Comparison of ENCODE assay signal across 25 cellular contexts in genomic region chr13:94232956-94233355, GRCh38.
DNase-seq lines count a peak whose midpoint lies in the region; ATAC-seq and TF ChIP-seq lines count a peak whose summit lies in the region.
"Had no signal": no experiment of that assay in that cellular context is flagged by ENCODE, and none has a peak within 500 bp of the region (broad histone marks: within the 10 kb centered on the region; RNA-seq: fewer than 3 reads in every experiment).

No MANE protein-coding gene starts in this region.

- H3K4me1 Mint-ChIP-seq in chondrocyte (ENCODE audit: low read depth) (peaks cover 71% of the 10 kb centered on the region), type B pancreatic cell (ENCODE audit: unreplicated experiment) (peaks cover 23% of the 10 kb centered on the region)
- H3K4me1 Mint-ChIP-seq: CD14-positive monocyte had no signal

- no peak overlapping the region for H3K27ac ChIP-seq in tibial artery
- H3K27ac ChIP-seq in hepatocyte: no peak overlapping the region
- H3K27ac ChIP-seq: left ventricle myocardium inferior, stomach, transverse colon had no signal

- peaks cover 4% of the 10 kb centered on the region for H3K36me3 Mint-ChIP-seq in chondrocyte (ENCODE audit: low read depth)
- H3K36me3 Mint-ChIP-seq in type B pancreatic cell: peaks cover 10% of the 10 kb centered on the region
- H3K36me3 Mint-ChIP-seq: brain; CD14-positive monocyte; naive thymus-derived CD8-positive, alpha-beta T cell; WTC11 had no signal

- no peaks in the 10 kb centered on the region for H3K27me3 Mint-ChIP-seq in chondrocyte (ENCODE audit: low read depth)
- H3K27me3 Mint-ChIP-seq in type B pancreatic cell: no peaks in the 10 kb centered on the region
- H3K27me3 Mint-ChIP-seq: activated CD4-positive, alpha-beta T cell treated with anti-CD3 and anti-CD28 coated beads, Interleukin-2, amount 10 ng/mL, durations not matched to agents 7 days and 5 days; activated T-cell treated with anti-CD3 and anti-CD28 coated beads, Interleukin-2, amount 50 U/mL, for 24 hours; brain had no signal

- H3K9me3 ChIP-seq in MG63 (no peaks in the 10 kb centered on the region), tibial artery (no peaks in the 10 kb centered on the region), hepatocyte (ENCODE audit: low read depth) (no peaks in the 10 kb centered on the region)
- H3K9me3 ChIP-seq: left ventricle myocardium inferior, stomach, transverse colon had no signal

- ATAC-seq in GM18519 (IDR thresholded peaks at IDR 0.05; ENCODE audit: low FRiP score, unreplicated experiment): no peak
- ATAC-seq: effector memory CD8-positive, alpha-beta T cell; naive thymus-derived CD8-positive, alpha-beta T cell; WTC11 had no signal

- H3K4me2 ChIP-seq in hepatocyte: no peak overlapping the region

- 93% methylated on average over 2 of the region's 2 CpGs for WGBS in hepatocyte (ENCODE audit: low lambda C conversion rate, missing lambda C conversion rate)

- H3K79me2 ChIP-seq in hepatocyte: no peaks in the 10 kb centered on the region

- TF ChIP-seq CTCF in chondrocyte (IDR thresholded peaks at IDR 0.05): no peak
- no peak for TF ChIP-seq CTCF in tibial artery (IDR thresholded peaks at IDR 0.05)
- TF ChIP-seq CTCF in hepatocyte (IDR thresholded peaks at IDR 0.05; ENCODE audit: poor library complexity): no peak
- TF ChIP-seq CTCF in type B pancreatic cell (conservative IDR thresholded peaks at IDR 0.05): no peak

- peak overlapping the region; percentile 92 for H3K27ac Mint-ChIP-seq in chondrocyte (ENCODE audit: unreplicated experiment)
- no peak overlapping the region for H3K27ac Mint-ChIP-seq in type B pancreatic cell
- H3K27ac Mint-ChIP-seq: activated CD4-positive, alpha-beta T cell treated with anti-CD3 and anti-CD28 coated beads, Interleukin-2, amount 10 ng/mL, durations not matched to agents 7 days and 5 days; activated T-cell treated with anti-CD3 and anti-CD28 coated beads, Interleukin-2, amount 50 U/mL, for 24 hours; CD14-positive monocyte; effector memory CD8-positive, alpha-beta T cell; naive thymus-derived CD8-positive, alpha-beta T cell; WTC11 had no signal

- no peak for DNase-seq in MG63
- no peak for DNase-seq in chondrocyte (ENCODE audit: low spot score)
- peak; percentile 7 for DNase-seq in globus pallidus (ENCODE audit: low spot score)
- DNase-seq in tibial artery: no peak
- no peak for DNase-seq in hepatocyte (ENCODE audit: low spot score)
- no peak for DNase-seq in type B pancreatic cell (ENCODE audit: extremely low spot score, unreplicated experiment)
- DNase-seq: activated CD4-positive, alpha-beta T cell treated with anti-CD3 and anti-CD28 coated beads, Interleukin-2, amount 10 ng/mL, durations not matched to agents 7 days and 5 days; activated T-cell treated with anti-CD3 and anti-CD28 coated beads, Interleukin-2, amount 50 U/mL, for 24 hours; DND-41; effector memory CD8-positive, alpha-beta T cell; GOT3; islet precursor cell; naive thymus-derived CD8-positive, alpha-beta T cell; NCI-H146; SHP77; small intestine; stimulated activated CD4-positive, alpha-beta T cell treated with anti-CD3 and anti-CD28 coated beads, Interleukin-1b, Interleukin-23, amount 100 ng/mL, for 48 hours; stimulated activated CD8-positive, alpha-beta memory T cell treated with anti-CD3 and anti-CD28 coated beads, Interleukin-4, amount 100 ng/mL, for 48 hours; stomach; transverse colon had no signal

- H3K4me3 Mint-ChIP-seq in chondrocyte (ENCODE audit: unreplicated experiment): no peak overlapping the region
- H3K4me3 Mint-ChIP-seq in type B pancreatic cell: no peak overlapping the region
- H3K4me3 Mint-ChIP-seq: activated CD4-positive, alpha-beta T cell treated with anti-CD3 and anti-CD28 coated beads, Interleukin-2, amount 10 ng/mL, durations not matched to agents 7 days and 5 days; activated T-cell treated with anti-CD3 and anti-CD28 coated beads, Interleukin-2, amount 50 U/mL, for 24 hours; CD14-positive monocyte; effector memory CD8-positive, alpha-beta T cell; naive thymus-derived CD8-positive, alpha-beta T cell; WTC11 had no signal

- H4K20me1 ChIP-seq in hepatocyte (ENCODE audit: insufficient read depth, poor library complexity, severe bottlenecking): no peaks in the 10 kb centered on the region

- H3K4me3 ChIP-seq in MG63 (peak overlapping the region; percentile 4; the same call in 1 of the 2 replicates), tibial artery (peak overlapping the region; percentile 20), hepatocyte (no peak overlapping the region)
- H3K4me3 ChIP-seq: left ventricle myocardium inferior, stomach, transverse colon had no signal

- no peaks in the 10 kb centered on the region for H3K9me2 ChIP-seq in hepatocyte (replicated peaks; ENCODE audit: insufficient read depth)

- H2AFZ ChIP-seq in hepatocyte: no peak overlapping the region

- intact Hi-C loops in tibial artery (cut with DNase I; ENCODE audit: low total_unique reads): no loop called here

- H3K4me1 ChIP-seq in tibial artery (peaks cover 0 to 35% (median 1%) of the 10 kb centered on the region in 4 donors), hepatocyte (ENCODE audit: insufficient read depth) (peaks cover 7% of the 10 kb centered on the region)
- H3K4me1 ChIP-seq: left ventricle myocardium inferior, stomach, transverse colon had no signal

- H3K36me3 ChIP-seq in MG63: no peaks in the 10 kb centered on the region
- no peaks in the 10 kb centered on the region for H3K36me3 ChIP-seq in tibial artery
- H3K36me3 ChIP-seq in hepatocyte (replicated peaks; ENCODE audit: insufficient read depth, low read depth): no peaks in the 10 kb centered on the region
- H3K36me3 ChIP-seq: left ventricle myocardium inferior, stomach, transverse colon had no signal

- peaks cover 12% of the 10 kb centered on the region for H3K9me3 Mint-ChIP-seq in chondrocyte (ENCODE audit: low read depth)
- H3K9me3 Mint-ChIP-seq in type B pancreatic cell: no peaks in the 10 kb centered on the region
- H3K9me3 Mint-ChIP-seq: activated T-cell treated with anti-CD3 and anti-CD28 coated beads, Interleukin-2, amount 50 U/mL, for 24 hours; brain; effector memory CD8-positive, alpha-beta T cell had no signal

- no peaks in the 10 kb centered on the region for H3K27me3 ChIP-seq in MG63
- no peaks in the 10 kb centered on the region for H3K27me3 ChIP-seq in tibial artery
- no peaks in the 10 kb centered on the region for H3K27me3 ChIP-seq in hepatocyte
- H3K27me3 ChIP-seq: stomach, transverse colon had no signal
